ENCODE assay signal across 1 cellular context in genomic region chr11:119441898-119442243, GRCh38.
TF ChIP-seq lines count a peak whose summit lies in the region.

No MANE protein-coding gene starts in this region.

TF ChIP-seq in K562, 482 proteins besides CTCF, POLR2A, EP300 and RAD21 (continued from another document):
- TF ChIP-seq JUN (IDR thresholded peaks at IDR 0.05; ENCODE audit: borderline replicate concordance, low read depth, low read length) (0 out of 2 replicates have a peak, but pooled peaks have one; percentile 2), JUN (CRISPR knock-in tag; IDR thresholded peaks at IDR 0.05; ENCODE audit: borderline replicate concordance) (no peak), ZFP91 (CRISPR knock-in tag; IDR thresholded peaks at IDR 0.05) (no peak), MEIS2 (IDR thresholded peaks at IDR 0.05; ENCODE audit: partially characterized antibody) (peak; percentile 4), ZBTB11 (CRISPR knock-in tag; IDR thresholded peaks at IDR 0.05) (peak in 1 of 3 experiments; percentile 20; a peak in 1 of 6 replicates), ZBTB2 (IDR thresholded peaks at IDR 0.05) (0 out of 2 replicates have a peak, but pooled peaks have one; percentile 5), BRF2 (IDR thresholded peaks at IDR 0.05; ENCODE audit: borderline replicate concordance, insufficient read depth, insufficient read length) (no peak), ZNF655 (CRISPR knock-in tag; IDR thresholded peaks at IDR 0.05) (no peak), MGA (IDR thresholded peaks at IDR 0.05) (no peak)
